Comparison of ENCODE assay signal across 18 cellular contexts in the genomic region with DNA sequence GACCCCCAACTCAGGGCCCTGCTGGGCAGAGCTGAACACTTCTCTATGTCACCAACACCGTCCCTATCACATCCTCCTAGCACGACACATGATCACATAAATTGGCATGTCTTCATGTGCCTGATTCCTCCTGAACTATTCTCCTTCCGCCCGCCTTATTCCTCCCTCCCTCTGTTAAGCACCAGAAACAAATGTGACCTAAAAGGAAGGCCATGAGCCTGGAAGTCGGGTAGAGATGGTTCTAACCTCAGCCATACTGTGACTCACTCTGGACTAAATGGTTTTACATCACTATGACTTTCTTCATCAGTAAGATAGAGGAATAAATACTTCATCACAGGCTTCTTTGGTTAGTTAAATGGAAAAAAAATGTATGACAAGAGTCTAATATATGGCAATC.
DNase-seq lines count a peak whose midpoint lies in the region; ATAC-seq, FAIRE-seq and TF ChIP-seq lines count a peak whose summit lies in the region.
"Had no signal": no experiment of that assay in that cellular context is flagged by ENCODE, and none has a peak within 500 bp of the region (broad histone marks: within the 10 kb centered on the region; RNA-seq: fewer than 3 reads in every experiment).

No MANE protein-coding gene starts in this region.

- H3K4me1 ChIP-seq in astrocyte (ENCODE audit: insufficient read depth, low read length) (no peaks in the 10 kb centered on the region), subcutaneous abdominal adipose tissue (ENCODE audit: control insufficient read depth in 5 of 5, insufficient read depth in 5 of 5, low read length in 5 of 5) (peaks cover 0 to 4% (median 0%) of the 10 kb centered on the region in 5 donors)

- no peaks in the 10 kb centered on the region for H4K20me1 ChIP-seq in astrocyte (ENCODE audit: insufficient read depth, low read length)

- no peak for TF ChIP-seq CTCF in astrocyte (IDR thresholded peaks at IDR 0.05; ENCODE audit: insufficient read depth, low read depth, low read length)

- H3K27ac ChIP-seq in astrocyte (ENCODE audit: low read depth, low read length) = no peak overlapping the region
- peak overlapping the region; percentile 12 for H3K27ac ChIP-seq in subcutaneous abdominal adipose tissue (ENCODE audit: low read depth, low read length)

- H3K27me3 Mint-ChIP-seq in astrocyte (ENCODE audit: low read depth, unreplicated experiment) = peaks cover 5% of the 10 kb centered on the region
- peaks cover 45 to 69% of the 10 kb centered on the region in 2 donors for H3K27me3 Mint-ChIP-seq in effector memory CD8-positive, alpha-beta T cell

- DNase-seq in GM03348 (ENCODE audit: low spot score) (peak; percentile 10), astrocyte (ENCODE audit: low read depth) (peak; percentile 12), left ventricle myocardium superior (no peak), DMS53 (lab: John Stamatoyannopoulos, UW) (no peak)
- DNase-seq in effector memory CD8-positive, alpha-beta T cell = no peak
- DNase-seq: Calu3; CD4-positive, alpha-beta memory T cell; MG63; NCI-H1092 treated with DMSO at 0.1 percent for 48 hours; NCI-H345; NCI-H69; SHP77 treated with DMSO at 0.1 percent for 48 hours had no signal

- H3K4me3 Mint-ChIP-seq in astrocyte (ENCODE audit: unreplicated experiment) = no peak overlapping the region
- H3K4me3 Mint-ChIP-seq in effector memory CD8-positive, alpha-beta T cell = no peak overlapping the region
- H3K4me3 Mint-ChIP-seq: CD4-positive, alpha-beta memory T cell had no signal

- H3K27me3 ChIP-seq in astrocyte (ENCODE audit: insufficient read depth, low read length) = peaks cover 2% of the 10 kb centered on the region
- no peaks in the 10 kb centered on the region for H3K27me3 ChIP-seq in subcutaneous abdominal adipose tissue (ENCODE audit: control insufficient read depth in 5 of 5, insufficient read depth in 4 of 5, low read length in 5 of 5)
- H3K27me3 ChIP-seq: MG63 had no signal

- H3K9ac ChIP-seq in astrocyte (ENCODE audit: low read length) (no peak overlapping the region), subcutaneous abdominal adipose tissue (ENCODE audit: low read length in 5 of 5) (no peak overlapping the region)

- H3K9me3 ChIP-seq in astrocyte (ENCODE audit: insufficient read depth, low read depth, low read length) (no peaks in the 10 kb centered on the region), subcutaneous abdominal adipose tissue (ENCODE audit: control insufficient read depth in 5 of 5, low read length in 5 of 5) (no peaks in the 10 kb centered on the region)
- H3K9me3 ChIP-seq: MG63 had no signal

- intact Hi-C loops in left ventricle myocardium superior (cut with micrococcal nuclease) = no loop called here

- H2AFZ ChIP-seq in astrocyte (ENCODE audit: low read depth, low read length) = no peak overlapping the region

- no peak overlapping the region for H3K27ac Mint-ChIP-seq in astrocyte (ENCODE audit: unreplicated experiment)
- H3K27ac Mint-ChIP-seq in effector memory CD8-positive, alpha-beta T cell = no peak overlapping the region
- H3K27ac Mint-ChIP-seq: CD4-positive, alpha-beta memory T cell had no signal

- no peak overlapping the region for H3K4me2 ChIP-seq in astrocyte (ENCODE audit: low read length)

- H3K9me3 Mint-ChIP-seq in astrocyte (ENCODE audit: unreplicated experiment) = no peaks in the 10 kb centered on the region
- H3K9me3 Mint-ChIP-seq in effector memory CD8-positive, alpha-beta T cell = no peaks in the 10 kb centered on the region
- H3K9me3 Mint-ChIP-seq: CD4-positive, alpha-beta memory T cell had no signal

- peak; percentile 79 for ATAC-seq in left ventricle myocardium superior
- no peak for ATAC-seq in effector memory CD8-positive, alpha-beta T cell (replicated peaks)
- ATAC-seq in HG02981 (IDR thresholded peaks at IDR 0.05; ENCODE audit: unreplicated experiment) = no peak
- ATAC-seq in GM21526 (IDR thresholded peaks at IDR 0.05; ENCODE audit: low FRiP score, unreplicated experiment) = no peak
- ATAC-seq: SK-N-SH treated with all-trans-retinoic acid at 6 μM for 48 hours had no signal

- no peak for FAIRE-seq in astrocyte (lab: Jason Lieb, UNC)
- FAIRE-seq: H1, RCC 7860 had no signal

- no peak overlapping the region for H3K4me3 ChIP-seq in astrocyte (ENCODE audit: insufficient read depth, low read depth, low read length)
- H3K4me3 ChIP-seq in subcutaneous abdominal adipose tissue (ENCODE audit: low read depth in 1 of 5, low read length in 5 of 5) = no peak overlapping the region
- H3K4me3 ChIP-seq: MG63 had no signal

- H3K36me3 ChIP-seq in astrocyte (ENCODE audit: insufficient read depth, low read length) = no peaks in the 10 kb centered on the region
- no peaks in the 10 kb centered on the region for H3K36me3 ChIP-seq in subcutaneous abdominal adipose tissue (ENCODE audit: control insufficient read depth in 5 of 5, insufficient read depth in 5 of 5, low read length in 5 of 5)
- H3K36me3 ChIP-seq: MG63 had no signal

- no peaks in the 10 kb centered on the region for H3K36me3 Mint-ChIP-seq in astrocyte (ENCODE audit: low read depth, unreplicated experiment)
- no peaks in the 10 kb centered on the region for H3K36me3 Mint-ChIP-seq in effector memory CD8-positive, alpha-beta T cell (ENCODE audit: insufficient read depth)
- H3K36me3 Mint-ChIP-seq: CD4-positive, alpha-beta memory T cell had no signal

- peaks cover 16% of the 10 kb centered on the region for H3K4me1 Mint-ChIP-seq in astrocyte (ENCODE audit: low read depth, unreplicated experiment)
- H3K4me1 Mint-ChIP-seq in effector memory CD8-positive, alpha-beta T cell (ENCODE audit: low read depth in 2 of 2) = no peaks in the 10 kb centered on the region
- H3K4me1 Mint-ChIP-seq: CD4-positive, alpha-beta memory T cell had no signal

- no peaks in the 10 kb centered on the region for H3K79me2 ChIP-seq in astrocyte (ENCODE audit: insufficient read depth, low read length)

Comparison
In these comparisons a context has a peak if more than half of its experiments do, and no peak if none do; other contexts are left out.
1. DNase-seq: peak in GM03348 (single experiment) and astrocyte (single experiment); none in left ventricle myocardium superior (single experiment), effector memory CD8-positive, alpha-beta T cell (0 of 3) and DMS53 (single experiment).